Comparison of ENCODE assay signal across 16 cellular contexts in the genomic region with DNA sequence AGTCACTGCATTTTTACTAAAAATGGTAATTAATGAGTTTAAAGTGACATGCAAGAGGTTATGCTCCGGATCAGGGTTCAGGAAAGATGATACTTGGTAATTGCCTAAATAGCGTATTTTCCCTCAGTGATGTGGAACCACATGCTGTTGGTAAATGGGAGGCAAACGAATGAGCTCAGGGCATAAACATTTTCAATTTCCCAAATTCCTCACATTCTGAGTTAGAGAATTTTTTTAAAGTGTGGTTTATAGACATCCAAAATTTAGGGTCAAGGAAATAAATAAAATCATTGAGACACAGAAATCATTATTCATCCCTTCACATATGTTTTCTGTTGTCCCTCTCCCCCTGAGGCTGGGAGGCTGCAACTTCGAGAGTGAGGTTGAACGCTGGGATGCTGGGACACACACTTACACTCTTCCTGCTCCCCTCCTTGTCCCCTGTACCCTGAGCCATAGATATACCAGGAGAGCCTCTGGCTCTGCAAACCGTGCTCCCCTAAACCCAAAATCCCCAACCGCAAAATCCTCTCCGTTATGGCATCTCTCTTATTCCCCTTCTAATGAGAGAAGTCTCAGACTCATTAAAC.
"Had no signal": no experiment of that assay in that cellular context is flagged by ENCODE, and none has a peak within 500 bp of the region (broad histone marks: within the 10 kb centered on the region; RNA-seq: fewer than 3 reads in every experiment).

No MANE protein-coding gene starts in this region.

- H3K36me3 ChIP-seq: upper lobe of left lung had no signal

- H3K4me3 ChIP-seq: psoas muscle had no signal

- H3K9me3 Mint-ChIP-seq: activated naive CD8-positive, alpha-beta T cell treated with anti-CD3 and anti-CD28 coated beads, Interleukin-2, amount 50 U/mL, for 24 hours; T-helper 2 cell treated with Interferon-gamma antibody and Interleukin-4, amounts not matched to agents 5 μg/mL and 100 μg/mL, for 36 hours had no signal

- ATAC-seq: activated naive CD8-positive, alpha-beta T cell treated with anti-CD3 and anti-CD28 coated beads, Interleukin-2, amount 50 U/mL, for 24 hours; activated T-cell treated with anti-CD3 and anti-CD28 coated beads, Interleukin-2, amount 50 U/mL, for 72 hours; left colon; psoas muscle had no signal

- H3K4me1 Mint-ChIP-seq: activated naive CD8-positive, alpha-beta T cell treated with anti-CD3 and anti-CD28 coated beads, Interleukin-2, amount 50 U/mL, for 24 hours had no signal

- H3K9me3 ChIP-seq: psoas muscle, upper lobe of left lung had no signal

- DNase-seq: activated CD4-positive, alpha-beta memory T cell treated with anti-CD3 and anti-CD28 coated beads for 36 hours; activated CD4-positive, CD25-positive, alpha-beta regulatory T cell treated with anti-CD3 and anti-CD28 coated beads, Interleukin-2, amount 50 U/mL, for 72 hours; activated naive CD4-positive, alpha-beta T cell treated with Interleukin-2 at 50 U/mL for 16 hours; activated naive CD8-positive, alpha-beta T cell treated with anti-CD3 and anti-CD28 coated beads, Interleukin-2, amount 50 U/mL, for 24 hours; activated T-cell treated with anti-CD3 and anti-CD28 coated beads, Interleukin-2, amount 50 U/mL, for 72 hours; glutamatergic neuron; left colon; occipital lobe; psoas muscle; stimulated activated CD4-positive, alpha-beta T cell treated with anti-CD3 and anti-CD28 coated beads, Interleukin-12 subunit alpha, Interleukin-12 subunit beta, amount 100 ng/mL, for 4 hours; stimulated activated naive CD4-positive, alpha-beta T cell; substantia nigra; SW 1271; upper lobe of left lung had no signal

- H3K36me3 Mint-ChIP-seq: activated CD4-positive, alpha-beta memory T cell treated with anti-CD3 and anti-CD28 coated beads for 36 hours had no signal

- H3K4me3 Mint-ChIP-seq: activated CD4-positive, alpha-beta memory T cell treated with anti-CD3 and anti-CD28 coated beads for 36 hours; activated naive CD8-positive, alpha-beta T cell treated with anti-CD3 and anti-CD28 coated beads, Interleukin-2, amount 50 U/mL, for 24 hours; activated T-cell treated with anti-CD3 and anti-CD28 coated beads, Interleukin-2, amount 50 U/mL, for 72 hours; nephron; T-helper 2 cell treated with Interferon-gamma antibody and Interleukin-4, amounts not matched to agents 5 μg/mL and 100 μg/mL, for 36 hours had no signal

- H3K27ac ChIP-seq: psoas muscle had no signal

- H3K27ac Mint-ChIP-seq: activated CD4-positive, alpha-beta memory T cell treated with anti-CD3 and anti-CD28 coated beads for 36 hours; activated naive CD8-positive, alpha-beta T cell treated with anti-CD3 and anti-CD28 coated beads, Interleukin-2, amount 50 U/mL, for 24 hours; activated T-cell treated with anti-CD3 and anti-CD28 coated beads, Interleukin-2, amount 50 U/mL, for 72 hours; T-helper 2 cell treated with Interferon-gamma antibody and Interleukin-4, amounts not matched to agents 5 μg/mL and 100 μg/mL, for 36 hours had no signal

- H3K4me1 ChIP-seq: psoas muscle had no signal

- H3K27me3 ChIP-seq: upper lobe of left lung had no signal
